In genomic region chr1:229717774-229718173, GRCh38 we compare ENCODE assay signal across 18 cellular contexts.
A peak's percentile ranks its signal among the peaks of the same experiment; 100 is the strongest.
DNase-seq lines count a peak whose midpoint lies in the region; ATAC-seq, FAIRE-seq and TF ChIP-seq lines count a peak whose summit lies in the region.
"Had no signal": no experiment of that assay in that cellular context is flagged by ENCODE, and none has a peak within 500 bp of the region (broad histone marks: within the 10 kb centered on the region; RNA-seq: fewer than 3 reads in every experiment).

No MANE protein-coding gene starts in this region.

- no peak for TF ChIP-seq RAD21 in GM12878 (IDR thresholded peaks at IDR 0.05; ENCODE audit: insufficient read depth, low read depth, low read length)

- FAIRE-seq in GM12878 (lab: Jason Lieb, UNC) = peak; percentile 61

- POLR2A ChIA-PET in GM12878 (lab: Charles Lee) = interaction anchor here (0.5 kb wide), 1 partner anchor 404 kb away, joined by 5 read pairs; no protein-coding TSS in a partner anchor

- no peaks in the 10 kb centered on the region for H3K4me1 ChIP-seq in GM12878 (ENCODE audit: control insufficient read depth, insufficient read depth, low read length)
- no peaks in the 10 kb centered on the region for H3K4me1 ChIP-seq in gastrocnemius medialis
- H3K4me1 ChIP-seq: left ventricle myocardium inferior had no signal

- in situ Hi-C loops in GM12878 (cut with MboI) = no loop called here
- in situ Hi-C loops in gastrocnemius medialis (cut with MboI; ENCODE audit: low sequenced_read_pairs in 4 of 4) = no loop called here

- H3K27ac ChIP-seq in GM12878 (ENCODE audit: control insufficient read depth, insufficient read depth) = no peak overlapping the region
- no peak overlapping the region for H3K27ac ChIP-seq in gastrocnemius medialis
- H3K27ac ChIP-seq: epithelial cell of prostate, left ventricle myocardium inferior, SJCRH30, VCaP had no signal

- DNase-seq in GM12865 (ENCODE audit: low read depth) = peak; percentile 8
- peak; percentile 74 for DNase-seq in M059J (ENCODE audit: low read depth)
- no peak for DNase-seq in GM12878 (ENCODE audit: low read depth, low spot score)
- DNase-seq in gastrocnemius medialis = no peak
- DNase-seq in effector CD4-positive, alpha-beta T cell = no peak
- no peak for DNase-seq in occipital lobe (lab: John Stamatoyannopoulos, UW)
- DNase-seq in activated naive CD4-positive, alpha-beta T cell treated with anti-CD3 and anti-CD28 coated beads, Interleukin-2, amount 50 U/mL, for 16 hours = no peak
- DNase-seq: activated CD8-positive, alpha-beta memory T cell treated with anti-CD3 and anti-CD28 coated beads, Interleukin-2, amount 50 U/mL, for 4 hours; central memory CD4-positive, alpha-beta T cell; GDM1; HCEC 1CT; left ventricle myocardium inferior; NCI-H774; right cardiac atrium; stimulated activated naive CD4-positive, alpha-beta T cell treated with Interleukin-2 at 50 U/mL for 16 hours had no signal

- no TSS peak for BruUV-seq in GM12878 (replicated peaks; lab: Mats Ljungman, UMichigan)

- CTCF ChIA-PET in GM12878 (lab: Yijun Ruan, JAX) = interaction anchor here (1.2 to 1.6 kb wide), 2 partner anchors 56 to 450 kb away, joined by 3 to 4 read pairs; no protein-coding TSS in a partner anchor

- H3K79me2 ChIP-seq in GM12878 (ENCODE audit: control insufficient read depth, insufficient read depth, low read length) = no peaks in the 10 kb centered on the region

- no peak overlapping the region for H2AFZ ChIP-seq in GM12878 (ENCODE audit: control insufficient read depth, low read depth, low read length)

- H3K9ac ChIP-seq in GM12878 (ENCODE audit: control insufficient read depth, insufficient read depth, low read length) = no peak overlapping the region

- 46% methylated on average over 3 of the region's 3 CpGs for WGBS in GM12878 (ENCODE audit: insufficient coverage, insufficient replicate concordance, low lambda C conversion rate, missing lambda C conversion rate)

- TF ChIP-seq POLR2A in GM12878 (IDR thresholded peaks at IDR 0.05; ENCODE audit: low read depth, low read length) (no peak), gastrocnemius medialis (IDR thresholded peaks at IDR 0.05) (no peak)

- intact Hi-C loops in GM12878 (cut with micrococcal nuclease; ENCODE audit: unreplicated experiment) (no loop called here), gastrocnemius medialis (cut with DNase I; ENCODE audit: low total_unique reads) (no loop called here)

- H4K20me1 ChIP-seq in GM12878 (ENCODE audit: control insufficient read depth, insufficient read depth) = no peaks in the 10 kb centered on the region

- H3K4me3 ChIP-seq in GM12865 (ENCODE audit: low read depth, low read length) (no peak overlapping the region), GM12878 (no peak overlapping the region), gastrocnemius medialis (peak overlapping the region; percentile 33 to 55 (median 35))
- H3K4me3 ChIP-seq: left ventricle myocardium inferior, SJCRH30 had no signal

- ATAC-seq in GM12878 (peak; percentile 72), gastrocnemius medialis (peak in 1 of 2 donors; percentile 36)
- ATAC-seq: right cardiac atrium had no signal

- H3K36me3 ChIP-seq in GM12878 (ENCODE audit: control insufficient read depth in 2 of 2, insufficient read depth in 2 of 2, low read length in 1 of 2) = no peaks in the 10 kb centered on the region
- no peaks in the 10 kb centered on the region for H3K36me3 ChIP-seq in gastrocnemius medialis
- H3K36me3 ChIP-seq: left ventricle myocardium inferior, SJCRH30 had no signal

- no peak overlapping the region for H3K4me2 ChIP-seq in GM12878 (ENCODE audit: control insufficient read depth, insufficient read depth)

- RAD21 ChIA-PET in GM12878 (lab: Charles Lee; ENCODE audit: unreplicated experiment) = no interaction called here

- TF ChIP-seq EP300 in GM12878 (IDR thresholded peaks at IDR 0.05; ENCODE audit: borderline replicate concordance in 1 of 2, control insufficient read depth in 1 of 2, low read depth in 2 of 2, low read length in 2 of 2) = no peak

- SMC1A ChIA-PET in GM12878 (lab: Charles Lee; ENCODE audit: uncharacterized antibody, unreplicated experiment) = interaction anchor here (1.3 to 1.8 kb wide), 2 partner anchors 392 to 585 kb away, joined by 3 read pairs; no protein-coding TSS in a partner anchor

- no peak for TF ChIP-seq CTCF in GM12865 (IDR thresholded peaks at IDR 0.05; ENCODE audit: insufficient read depth, low read depth, low read length, missing control alignments)
- TF ChIP-seq CTCF in GM12878 (IDR thresholded peaks at IDR 0.05 in 2 of 3, conservative IDR thresholded peaks at IDR 0.05 in 1 of 3; ENCODE audit: control insufficient read depth in 2 of 3, extremely low read depth in 1 of 3, insufficient read depth in 1 of 3, low read depth in 3 of 3, low read length in 3 of 3) = no peak
- no peak for TF ChIP-seq CTCF in gastrocnemius medialis (IDR thresholded peaks at IDR 0.05 in 4 of 5, conservative IDR thresholded peaks at IDR 0.05 in 1 of 5)

- no peaks in the 10 kb centered on the region for H3K27me3 ChIP-seq in GM12878 (replicated peaks in 1 of 2; ENCODE audit: control insufficient read depth in 2 of 2, insufficient read depth in 2 of 2, low read length in 1 of 2)
- H3K27me3 ChIP-seq in gastrocnemius medialis = no peaks in the 10 kb centered on the region
- H3K27me3 ChIP-seq: SJCRH30 had no signal

- H3K9me3 ChIP-seq in GM12878 (replicated peaks; ENCODE audit: control insufficient read depth, insufficient read depth, low read length) (no peaks in the 10 kb centered on the region; the same call in 2 of the 3 replicates), gastrocnemius medialis (peaks cover 0 to 5% (median 2%) of the 10 kb centered on the region in 3 donors)
- H3K9me3 ChIP-seq: SJCRH30 had no signal

TF ChIP-seq in GM12878, 131 proteins besides CTCF, POLR2A, EP300 and RAD21:
- TF ChIP-seq TCF12 (IDR thresholded peaks at IDR 0.05; ENCODE audit: low read depth, low read length) = no peak
- no peak for TF ChIP-seq DPF2 (IDR thresholded peaks at IDR 0.05)
- TF ChIP-seq PAX8 (IDR thresholded peaks at IDR 0.05) = no peak
- TF ChIP-seq NFXL1 (IDR thresholded peaks at IDR 0.05; ENCODE audit: borderline replicate concordance) = no peak
- no peak for TF ChIP-seq MEF2A (IDR thresholded peaks at IDR 0.05; ENCODE audit: insufficient read depth, low read depth, low read length)
- TF ChIP-seq CEBPZ (IDR thresholded peaks at IDR 0.05; ENCODE audit: low read depth, low read length) = no peak
- TF ChIP-seq TBL1XR1 (IDR thresholded peaks at IDR 0.05; ENCODE audit: low read depth, low read length) = no peak
- no peak for TF ChIP-seq SMAD1 (IDR thresholded peaks at IDR 0.05; ENCODE audit: low read depth, partially characterized antibody)

Comparison
In these comparisons a context has a peak if more than half of its experiments do, and no peak if none do; other contexts are left out.
1. DNase-seq: peak in GM12865 (single experiment) and M059J (single experiment); none in GM12878 (single experiment), gastrocnemius medialis (0 of 2), effector CD4-positive, alpha-beta T cell (single experiment), occipital lobe (single experiment) and activated naive CD4-positive, alpha-beta T cell treated with anti-CD3 and anti-CD28 coated beads, Interleukin-2, amount 50 U/mL, for 16 hours (single experiment).
2. H3K4me3 ChIP-seq: peak in gastrocnemius medialis (4 of 4); none in GM12865 (single experiment) and GM12878 (single experiment).